ENCODE assay signal across 11 cellular contexts in the genomic region with DNA sequence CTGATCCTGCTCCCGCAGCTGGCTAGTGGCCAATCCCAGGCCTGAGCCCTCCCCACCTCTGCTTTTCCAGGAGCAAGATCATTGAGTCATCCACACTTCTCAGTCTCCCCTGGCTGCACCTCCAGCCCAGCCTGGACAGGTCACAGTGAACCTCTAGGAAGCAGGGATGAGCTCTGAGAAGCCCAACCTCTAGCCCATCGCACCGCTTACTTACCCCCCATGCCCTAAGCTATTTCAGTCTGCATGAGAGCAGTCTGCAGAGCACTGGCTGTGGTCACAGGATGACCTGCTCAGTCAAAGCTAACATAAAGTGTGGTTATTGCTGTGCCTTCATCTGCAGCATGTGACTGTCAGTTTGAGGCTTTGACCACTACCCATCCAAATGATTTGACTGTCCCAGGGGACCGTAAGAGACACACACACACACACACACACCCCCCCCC.
DNase-seq lines count a peak whose midpoint lies in the region; ATAC-seq and TF ChIP-seq lines count a peak whose summit lies in the region.
"Had no signal": no experiment of that assay in that cellular context is flagged by ENCODE, and none has a peak within 500 bp of the region (broad histone marks: within the 10 kb centered on the region; RNA-seq: fewer than 3 reads in every experiment).

No MANE protein-coding gene starts in this region.

- H3K36me3 Mint-ChIP-seq in activated naive CD8-positive, alpha-beta T cell treated with anti-CD3 and anti-CD28 coated beads for 36 hours, result no peaks in the 10 kb centered on the region

- H3K4me1 ChIP-seq in right lobe of liver, result peaks cover 0 to 44% (median 12%) of the 10 kb centered on the region in 4 donors

- no peaks in the 10 kb centered on the region for H3K27me3 ChIP-seq in right lobe of liver

- no peaks in the 10 kb centered on the region for H3K4me1 Mint-ChIP-seq in activated naive CD8-positive, alpha-beta T cell treated with anti-CD3 and anti-CD28 coated beads for 36 hours

- no peak for TF ChIP-seq POLR2A in right lobe of liver (IDR thresholded peaks at IDR 0.05)

- H3K27ac ChIP-seq in right lobe of liver, result peak overlapping the region; percentile 23 to 81 (median 47)
- H3K27ac ChIP-seq: HL-60 had no signal

- TF ChIP-seq CTCF in GM12864 (IDR thresholded peaks at IDR 0.05; ENCODE audit: low read depth, low read length, missing control alignments) (no peak), right lobe of liver (IDR thresholded peaks at IDR 0.05) (no peak)

- no peak overlapping the region for H3K27ac Mint-ChIP-seq in activated naive CD8-positive, alpha-beta T cell treated with anti-CD3 and anti-CD28 coated beads for 36 hours

- no peaks in the 10 kb centered on the region for H3K9me3 Mint-ChIP-seq in activated naive CD8-positive, alpha-beta T cell treated with anti-CD3 and anti-CD28 coated beads for 36 hours

- intact Hi-C loops in right lobe of liver (cut with DNase I), result loop anchor here (5.0 to 10.0 kb wide), 2 partner anchors 133 to 170 kb away; a partner anchor contains a TSS

- ATAC-seq in GM21619 (IDR thresholded peaks at IDR 0.05; ENCODE audit: unreplicated experiment) (peak; percentile 58), HG03571 (IDR thresholded peaks at IDR 0.05; ENCODE audit: unreplicated experiment) (peak; percentile 56), right lobe of liver (peak in 2 of 4 donors; percentile 1 to 2), esophagus mucosa (no peak)
- ATAC-seq: SK-N-SH treated with all-trans-retinoic acid at 6 μM for 48 hours had no signal

- H3K27me3 Mint-ChIP-seq in activated naive CD8-positive, alpha-beta T cell treated with anti-CD3 and anti-CD28 coated beads for 36 hours, result peaks cover 7% of the 10 kb centered on the region

- 0% methylated on average over 1 of the region's 4 CpGs for WGBS in right lobe of liver (ENCODE audit: insufficient coverage, low coverage, low lambda C conversion rate, missing lambda C conversion rate)

- DNase-seq in GM12864 (ENCODE audit: low read depth) (peak; percentile 53), right lobe of liver (peak in 1 of 3 donors; percentile 50)
- no peak for DNase-seq in activated naive CD4-positive, alpha-beta T cell treated with anti-CD3 and anti-CD28 coated beads, Interleukin-2, amount 50 U/mL, for 16 hours
- DNase-seq in stimulated activated naive CD4-positive, alpha-beta T cell (lab: John Stamatoyannopoulos, UW), result no peak
- no peak for DNase-seq in activated naive CD8-positive, alpha-beta T cell treated with anti-CD3 and anti-CD28 coated beads for 36 hours
- DNase-seq: NCI-H187 treated with DMSO at 0.1 percent for 48 hours had no signal

- no peak overlapping the region for H3K4me3 Mint-ChIP-seq in activated naive CD8-positive, alpha-beta T cell treated with anti-CD3 and anti-CD28 coated beads for 36 hours

- no peaks in the 10 kb centered on the region for H3K9me3 ChIP-seq in right lobe of liver

- H3K4me3 ChIP-seq in GM12864 (ENCODE audit: low read depth, low read length) (no peak overlapping the region), right lobe of liver (no peak overlapping the region)

- H3K36me3 ChIP-seq in right lobe of liver, result peaks cover 0 to 23% (median 7%) of the 10 kb centered on the region in 4 donors
